Comparison of ENCODE assay signal across 20 cellular contexts in genomic region chr18:62336618-62337017, GRCh38. TPM values are rescaled to one million over a fixed set of nuclear protein-coding genes. Genes with fewer than 3 reads are reported as not detected.
DNase-seq lines count a peak whose midpoint lies in the region; ATAC-seq and TF ChIP-seq lines count a peak whose summit lies in the region.
"Had no signal": no experiment of that assay in that cellular context is flagged by ENCODE, and none has a peak within 500 bp of the region (broad histone marks: within the 10 kb centered on the region; RNA-seq: fewer than 3 reads in every experiment).

No MANE protein-coding gene starts in this region.

- H3K27me3 ChIP-seq in GM23338 (ENCODE audit: insufficient read depth), result no peaks in the 10 kb centered on the region
- H3K27me3 ChIP-seq: BLaER1 had no signal

- no peak for TF ChIP-seq CTCF in GM23338 (conservative IDR thresholded peaks at IDR 0.05; ENCODE audit: low read depth in 2 of 2)

- no peaks in the 10 kb centered on the region; the same call in 1 of the 2 replicates for H4K20me1 ChIP-seq in GM23338 (replicated peaks; ENCODE audit: insufficient read depth)
- H4K20me1 ChIP-seq: BLaER1 had no signal

- H3K27ac Mint-ChIP-seq in GM23338, result no peak overlapping the region
- no peak overlapping the region for H3K27ac Mint-ChIP-seq in T-helper 17 cell
- H3K27ac Mint-ChIP-seq: CD14-positive monocyte, IgD-negative memory B cell had no signal

- H3K4me1 Mint-ChIP-seq in GM23338 (peaks cover 51% of the 10 kb centered on the region), T-helper 17 cell (peaks cover 2% of the 10 kb centered on the region)
- H3K4me1 Mint-ChIP-seq: IgD-negative memory B cell had no signal

- no peaks in the 10 kb centered on the region; the same call in none of the 2 replicates for H3F3A ChIP-seq in GM23338 (replicated peaks; ENCODE audit: low read depth)

- H3K9me2 ChIP-seq in GM23338 (ENCODE audit: insufficient read depth), result no peaks in the 10 kb centered on the region

- H3K4me3 Mint-ChIP-seq in GM23338, result no peak overlapping the region
- no peak overlapping the region for H3K4me3 Mint-ChIP-seq in T-helper 17 cell
- H3K4me3 Mint-ChIP-seq: CD14-positive monocyte; CD4-positive, alpha-beta memory T cell; IgD-negative memory B cell had no signal

- DNase-seq in COLO829 (ENCODE audit: low spot score), result peak; percentile 71
- DNase-seq in GM23338 (ENCODE audit: low spot score), result no peak
- DNase-seq in RPMI7951 (ENCODE audit: low read depth), result peak; percentile 12
- peak; percentile 66 for DNase-seq in islet precursor cell
- no peak for DNase-seq in medulla oblongata (ENCODE audit: extremely low spot score)
- no peak for DNase-seq in T-helper 17 cell
- DNase-seq: 8988T; CD4-positive, alpha-beta memory T cell; COR-L47; GDM1; GOT3; H7; KBM-7 had no signal

- no peaks in the 10 kb centered on the region for H3K9me3 ChIP-seq in T-helper 17 cell (ENCODE audit: control insufficient read depth, low read length, poor library complexity, severe bottlenecking)
- H3K9me3 ChIP-seq: BLaER1 had no signal

- H3K4me1 ChIP-seq in GM23338 (ENCODE audit: insufficient read depth), result peaks cover 39% of the 10 kb centered on the region

- no peak for ATAC-seq in GM23338
- ATAC-seq in GM18505 (IDR thresholded peaks at IDR 0.05; ENCODE audit: unreplicated experiment), result no peak
- ATAC-seq in T-helper 17 cell, result no peak
- ATAC-seq: HCT116, HepG2 had no signal

- H3K36me3 ChIP-seq in GM23338 (ENCODE audit: insufficient read depth), result no peaks in the 10 kb centered on the region
- H3K36me3 ChIP-seq: BLaER1 had no signal

- no peak overlapping the region for H2AFZ ChIP-seq in GM23338

- H3K27ac ChIP-seq in GM23338 (ENCODE audit: low read depth), result 0 out of 2 replicates have a peak overlapping the region, but pooled peaks have one; percentile 26
- H3K27ac ChIP-seq: BLaER1 had no signal

- peaks cover 34% of the 10 kb centered on the region for H3K79me2 ChIP-seq in GM23338 (replicated peaks; ENCODE audit: insufficient read depth)

- no peaks in the 10 kb centered on the region; the same call in 2 of the 3 replicates for H3K9me3 Mint-ChIP-seq in GM23338
- H3K9me3 Mint-ChIP-seq: CD4-positive, alpha-beta memory T cell; IgD-negative memory B cell had no signal

- no peak for TF ChIP-seq POLR2A in GM18505 (IDR thresholded peaks at IDR 0.05; ENCODE audit: borderline replicate concordance, extremely low read depth, insufficient read depth, insufficient read length)

- H3K36me3 Mint-ChIP-seq in GM23338 (ENCODE audit: low read depth) (no peaks in the 10 kb centered on the region), T-helper 17 cell (ENCODE audit: low read depth) (peaks cover 5% of the 10 kb centered on the region)
- H3K36me3 Mint-ChIP-seq: CD14-positive monocyte; CD4-positive, alpha-beta memory T cell had no signal

- no peak overlapping the region for H3K4me2 ChIP-seq in GM23338

- H3K4me3 ChIP-seq in GM23338, result no peak overlapping the region
- H3K4me3 ChIP-seq: BLaER1 had no signal

- H3K27me3 Mint-ChIP-seq in GM23338 (ENCODE audit: insufficient read depth, low read depth, poor library complexity), result peaks cover 8% of the 10 kb centered on the region
- peaks cover 71% of the 10 kb centered on the region for H3K27me3 Mint-ChIP-seq in T-helper 17 cell

TF ChIP-seq in GM23338, 12 proteins besides CTCF, POLR2A, EP300 and RAD21:
- TF ChIP-seq, protein P1, sequence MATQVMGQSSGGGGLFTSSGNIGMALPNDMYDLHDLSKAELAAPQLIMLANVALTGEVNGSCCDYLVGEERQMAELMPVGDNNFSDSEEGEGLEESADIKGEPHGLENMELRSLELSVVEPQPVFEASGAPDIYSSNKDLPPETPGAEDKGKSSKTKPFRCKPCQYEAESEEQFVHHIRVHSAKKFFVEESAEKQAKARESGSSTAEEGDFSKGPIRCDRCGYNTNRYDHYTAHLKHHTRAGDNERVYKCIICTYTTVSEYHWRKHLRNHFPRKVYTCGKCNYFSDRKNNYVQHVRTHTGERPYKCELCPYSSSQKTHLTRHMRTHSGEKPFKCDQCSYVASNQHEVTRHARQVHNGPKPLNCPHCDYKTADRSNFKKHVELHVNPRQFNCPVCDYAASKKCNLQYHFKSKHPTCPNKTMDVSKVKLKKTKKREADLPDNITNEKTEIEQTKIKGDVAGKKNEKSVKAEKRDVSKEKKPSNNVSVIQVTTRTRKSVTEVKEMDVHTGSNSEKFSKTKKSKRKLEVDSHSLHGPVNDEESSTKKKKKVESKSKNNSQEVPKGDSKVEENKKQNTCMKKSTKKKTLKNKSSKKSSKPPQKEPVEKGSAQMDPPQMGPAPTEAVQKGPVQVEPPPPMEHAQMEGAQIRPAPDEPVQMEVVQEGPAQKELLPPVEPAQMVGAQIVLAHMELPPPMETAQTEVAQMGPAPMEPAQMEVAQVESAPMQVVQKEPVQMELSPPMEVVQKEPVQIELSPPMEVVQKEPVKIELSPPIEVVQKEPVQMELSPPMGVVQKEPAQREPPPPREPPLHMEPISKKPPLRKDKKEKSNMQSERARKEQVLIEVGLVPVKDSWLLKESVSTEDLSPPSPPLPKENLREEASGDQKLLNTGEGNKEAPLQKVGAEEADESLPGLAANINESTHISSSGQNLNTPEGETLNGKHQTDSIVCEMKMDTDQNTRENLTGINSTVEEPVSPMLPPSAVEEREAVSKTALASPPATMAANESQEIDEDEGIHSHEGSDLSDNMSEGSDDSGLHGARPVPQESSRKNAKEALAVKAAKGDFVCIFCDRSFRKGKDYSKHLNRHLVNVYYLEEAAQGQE (IDR thresholded peaks at IDR 0.05; ENCODE audit: unreplicated experiment), result no peak
- TF ChIP-seq POLR2AphosphoS5 (IDR thresholded peaks at IDR 0.05; ENCODE audit: low read depth) (no peak), CREB1 (CRISPR knock-in tag; IDR thresholded peaks at IDR 0.05; ENCODE audit: low read depth) (no peak)
TF ChIP-seq in GM23338: peak in this region for 0.

RNA-seq across cellular contexts. Expression of gene TNFRSF11A, which starts 11.5 kb away (rescaled TPM):
- total RNA-seq in GM23338 (2014; rRNA removed; shearing (Covaris generic)), result 7.3 and 25.4 TPM in 2 replicates
- polyA plus RNA-seq in GM23338 (2016; fragmentation: Nextera tagmentation; extraction: Ambion mirVana), result 3.8 and 5.6 TPM in 2 replicates
- 0.10 and 0.36 TPM in 2 replicates for total RNA-seq in RPMI7951 (2014; rRNA removed; shearing (Covaris generic))
- total RNA-seq in T-helper 17 cell, result 1 to 10 TPM; 1.2 to 3.1 TPM
- polyA plus RNA-seq: AG04450, IgD-negative memory B cell had no signal

Comparison
In these comparisons a context has a peak if more than half of its experiments do, and no peak if none do; other contexts are left out.
1. DNase-seq: peak in COLO829 (single experiment), RPMI7951 (single experiment) and islet precursor cell (single experiment); none in GM23338 (single experiment), medulla oblongata (single experiment) and T-helper 17 cell (0 of 3).